In genomic region chr12:19444097-19444496, GRCh38 we compare ENCODE assay signal across 2 cellular contexts.
TF ChIP-seq lines count a peak whose summit lies in the region.

No MANE protein-coding gene starts in this region.

TF ChIP-seq in SK-N-SH, 30 proteins besides CTCF, POLR2A, EP300 and RAD21 (continued from another document):
- TF ChIP-seq USF1 (IDR thresholded peaks at IDR 0.05; ENCODE audit: borderline replicate concordance, low read depth): no peak

TF ChIP-seq in SK-N-SH treated with all-trans-retinoic acid at 6 μM for 48 hours, 23 proteins besides CTCF, POLR2A, EP300 and RAD21 (continued from another document):
- TF ChIP-seq CSRNP3 (CRISPR knock-in tag; IDR thresholded peaks at IDR 0.05): no peak
- TF ChIP-seq ISL1 (CRISPR knock-in tag; IDR thresholded peaks at IDR 0.05): no peak
- TF ChIP-seq ZFP3 (CRISPR knock-in tag; IDR thresholded peaks at IDR 0.05): no peak
- no peak for TF ChIP-seq ZFP30 (CRISPR knock-in tag; IDR thresholded peaks at IDR 0.05)
- TF ChIP-seq, protein P1, sequence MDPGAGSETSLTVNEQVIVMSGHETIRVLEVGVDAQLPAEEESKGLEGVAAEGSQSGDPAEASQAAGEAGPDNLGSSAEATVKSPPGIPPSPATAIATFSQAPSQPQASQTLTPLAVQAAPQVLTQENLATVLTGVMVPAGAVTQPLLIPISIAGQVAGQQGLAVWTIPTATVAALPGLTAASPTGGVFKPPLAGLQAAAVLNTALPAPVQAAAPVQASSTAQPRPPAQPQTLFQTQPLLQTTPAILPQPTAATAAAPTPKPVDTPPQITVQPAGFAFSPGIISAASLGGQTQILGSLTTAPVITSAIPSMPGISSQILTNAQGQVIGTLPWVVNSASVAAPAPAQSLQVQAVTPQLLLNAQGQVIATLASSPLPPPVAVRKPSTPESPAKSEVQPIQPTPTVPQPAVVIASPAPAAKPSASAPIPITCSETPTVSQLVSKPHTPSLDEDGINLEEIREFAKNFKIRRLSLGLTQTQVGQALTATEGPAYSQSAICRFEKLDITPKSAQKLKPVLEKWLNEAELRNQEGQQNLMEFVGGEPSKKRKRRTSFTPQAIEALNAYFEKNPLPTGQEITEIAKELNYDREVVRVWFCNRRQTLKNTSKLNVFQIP (CRISPR knock-in tag; IDR thresholded peaks at IDR 0.05; ENCODE audit: borderline replicate concordance, low read depth): no peak
- TF ChIP-seq, protein P2, sequence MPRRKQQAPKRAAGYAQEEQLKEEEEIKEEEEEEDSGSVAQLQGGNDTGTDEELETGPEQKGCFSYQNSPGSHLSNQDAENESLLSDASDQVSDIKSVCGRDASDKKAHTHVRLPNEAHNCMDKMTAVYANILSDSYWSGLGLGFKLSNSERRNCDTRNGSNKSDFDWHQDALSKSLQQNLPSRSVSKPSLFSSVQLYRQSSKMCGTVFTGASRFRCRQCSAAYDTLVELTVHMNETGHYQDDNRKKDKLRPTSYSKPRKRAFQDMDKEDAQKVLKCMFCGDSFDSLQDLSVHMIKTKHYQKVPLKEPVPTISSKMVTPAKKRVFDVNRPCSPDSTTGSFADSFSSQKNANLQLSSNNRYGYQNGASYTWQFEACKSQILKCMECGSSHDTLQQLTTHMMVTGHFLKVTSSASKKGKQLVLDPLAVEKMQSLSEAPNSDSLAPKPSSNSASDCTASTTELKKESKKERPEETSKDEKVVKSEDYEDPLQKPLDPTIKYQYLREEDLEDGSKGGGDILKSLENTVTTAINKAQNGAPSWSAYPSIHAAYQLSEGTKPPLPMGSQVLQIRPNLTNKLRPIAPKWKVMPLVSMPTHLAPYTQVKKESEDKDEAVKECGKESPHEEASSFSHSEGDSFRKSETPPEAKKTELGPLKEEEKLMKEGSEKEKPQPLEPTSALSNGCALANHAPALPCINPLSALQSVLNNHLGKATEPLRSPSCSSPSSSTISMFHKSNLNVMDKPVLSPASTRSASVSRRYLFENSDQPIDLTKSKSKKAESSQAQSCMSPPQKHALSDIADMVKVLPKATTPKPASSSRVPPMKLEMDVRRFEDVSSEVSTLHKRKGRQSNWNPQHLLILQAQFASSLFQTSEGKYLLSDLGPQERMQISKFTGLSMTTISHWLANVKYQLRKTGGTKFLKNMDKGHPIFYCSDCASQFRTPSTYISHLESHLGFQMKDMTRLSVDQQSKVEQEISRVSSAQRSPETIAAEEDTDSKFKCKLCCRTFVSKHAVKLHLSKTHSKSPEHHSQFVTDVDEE (CRISPR knock-in tag; IDR thresholded peaks at IDR 0.05): no peak
- TF ChIP-seq OSR1 (CRISPR knock-in tag; IDR thresholded peaks at IDR 0.05): no peak
- TF ChIP-seq TCF4 (CRISPR knock-in tag; IDR thresholded peaks at IDR 0.05; ENCODE audit: borderline replicate concordance): no peak
- TF ChIP-seq, protein P3, sequence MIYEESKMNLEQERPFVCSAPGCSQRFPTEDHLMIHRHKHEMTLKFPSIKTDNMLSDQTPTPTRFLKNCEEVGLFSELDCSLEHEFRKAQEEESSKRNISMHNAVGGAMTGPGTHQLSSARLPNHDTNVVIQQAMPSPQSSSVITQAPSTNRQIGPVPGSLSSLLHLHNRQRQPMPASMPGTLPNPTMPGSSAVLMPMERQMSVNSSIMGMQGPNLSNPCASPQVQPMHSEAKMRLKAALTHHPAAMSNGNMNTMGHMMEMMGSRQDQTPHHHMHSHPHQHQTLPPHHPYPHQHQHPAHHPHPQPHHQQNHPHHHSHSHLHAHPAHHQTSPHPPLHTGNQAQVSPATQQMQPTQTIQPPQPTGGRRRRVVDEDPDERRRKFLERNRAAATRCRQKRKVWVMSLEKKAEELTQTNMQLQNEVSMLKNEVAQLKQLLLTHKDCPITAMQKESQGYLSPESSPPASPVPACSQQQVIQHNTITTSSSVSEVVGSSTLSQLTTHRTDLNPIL (CRISPR knock-in tag; IDR thresholded peaks at IDR 0.05; ENCODE audit: low read depth): no peak
- no peak for TF ChIP-seq SNAI2 (CRISPR knock-in tag; IDR thresholded peaks at IDR 0.05)
- no peak for TF ChIP-seq ZNF70 (CRISPR knock-in tag; IDR thresholded peaks at IDR 0.05)
- TF ChIP-seq ZNF565 (CRISPR knock-in tag; conservative IDR thresholded peaks at IDR 0.05; ENCODE audit: low read depth): no peak
- no peak for TF ChIP-seq RARB (CRISPR knock-in tag; IDR thresholded peaks at IDR 0.05)
- TF ChIP-seq ZNF8 (CRISPR knock-in tag; IDR thresholded peaks at IDR 0.05): no peak
- TF ChIP-seq CSDC2 (CRISPR knock-in tag; IDR thresholded peaks at IDR 0.05): no peak
- TF ChIP-seq ARNTL (CRISPR knock-in tag; IDR thresholded peaks at IDR 0.05; ENCODE audit: borderline replicate concordance, low read depth): no peak
- TF ChIP-seq TOX (CRISPR knock-in tag; IDR thresholded peaks at IDR 0.05; ENCODE audit: borderline replicate concordance): no peak
